12 cellular contexts compared by ENCODE assay signal in the genomic region with DNA sequence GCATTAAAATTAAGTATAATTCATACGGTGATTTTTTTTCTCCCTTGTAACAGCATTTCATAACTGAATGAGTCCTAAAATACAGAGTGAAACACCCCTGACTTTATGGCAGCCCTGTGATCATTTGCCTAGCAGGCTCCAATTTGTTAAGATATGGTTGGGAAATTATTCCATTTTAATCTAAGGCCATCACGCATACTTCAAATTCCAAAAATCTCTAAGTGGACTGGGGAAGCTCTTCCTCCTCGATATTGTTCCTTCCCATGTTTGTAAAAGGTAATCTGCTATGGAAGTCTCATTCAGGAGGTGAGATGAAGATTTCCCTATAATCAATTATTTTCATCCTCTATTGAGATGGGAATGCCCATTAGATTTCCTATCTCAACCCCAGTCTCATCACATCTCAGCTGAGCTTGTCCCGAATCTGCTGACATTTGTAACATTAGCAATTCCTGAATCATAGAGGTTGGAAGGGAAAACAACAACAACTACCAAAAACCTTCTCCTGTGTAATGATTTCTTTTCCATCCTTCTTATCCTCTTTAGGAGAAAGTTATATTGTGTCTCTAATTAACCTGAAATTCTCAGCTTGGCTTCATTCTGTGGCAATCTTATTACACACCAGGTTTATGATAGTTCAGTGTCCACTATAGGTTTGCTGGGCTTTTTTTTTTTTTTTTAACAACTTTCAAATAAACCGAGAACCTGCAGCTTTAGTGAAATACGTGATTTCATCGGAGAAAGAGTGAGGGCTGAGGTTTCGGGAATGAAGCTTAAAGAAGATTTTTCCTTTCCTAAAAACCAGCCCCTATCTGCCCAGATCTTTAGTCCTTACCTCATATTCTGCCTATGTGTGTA. TPM values are rescaled to one million over a fixed set of nuclear protein-coding genes. Genes with fewer than 3 reads are reported as not detected.
DNase-seq lines count a peak whose midpoint lies in the region; ATAC-seq and TF ChIP-seq lines count a peak whose summit lies in the region.
"Had no signal": no experiment of that assay in that cellular context is flagged by ENCODE, and none has a peak within 500 bp of the region (broad histone marks: within the 10 kb centered on the region; RNA-seq: fewer than 3 reads in every experiment).

No MANE protein-coding gene starts in this region.

- TF ChIP-seq CTCF in coronary artery (IDR thresholded peaks at IDR 0.05): no peak
- no peak for TF ChIP-seq CTCF in tibial nerve (IDR thresholded peaks at IDR 0.05)

- H3K27ac ChIP-seq in coronary artery (peak overlapping the region; percentile 99), tibial nerve (peak overlapping the region; percentile 92 to 99 (median 97))

- H3K9me3 ChIP-seq in mucosa of stomach (ENCODE audit: control insufficient read depth, low read length) (no peaks in the 10 kb centered on the region), tibial nerve (no peaks in the 10 kb centered on the region)
- H3K9me3 ChIP-seq: body of pancreas had no signal

- WGBS in tibial nerve, 2 donors: 8 to 9% methylated on average over 8 of the region's 8 CpGs

- H3K27me3 ChIP-seq in mucosa of stomach (ENCODE audit: control insufficient read depth, insufficient read depth, low read length): peaks cover 29% of the 10 kb centered on the region
- no peaks in the 10 kb centered on the region for H3K27me3 ChIP-seq in tibial nerve
- H3K27me3 ChIP-seq: body of pancreas had no signal

- H3K36me3 ChIP-seq in mucosa of stomach (ENCODE audit: control insufficient read depth, insufficient read depth, low read length): no peaks in the 10 kb centered on the region
- H3K36me3 ChIP-seq in tibial nerve: peaks cover 0 to 21% (median 0%) of the 10 kb centered on the region in 3 donors

- peak overlapping the region; percentile 1 for H3K9ac ChIP-seq in mucosa of stomach (ENCODE audit: low read length)

- TF ChIP-seq EP300 in tibial nerve (IDR thresholded peaks at IDR 0.05): peak in 1 of 2 donors; percentile 28

- H3K4me1 ChIP-seq in mucosa of stomach (ENCODE audit: control insufficient read depth, insufficient read depth, low read length) (peaks cover 3% of the 10 kb centered on the region), tibial nerve (peaks cover 0 to 14% (median 4%) of the 10 kb centered on the region in 4 donors)

- no peak for TF ChIP-seq POLR2A in tibial nerve (IDR thresholded peaks at IDR 0.05)

- H3K4me3 ChIP-seq in coronary artery: peak overlapping the region; percentile 94
- no peak overlapping the region for H3K4me3 ChIP-seq in mucosa of stomach (ENCODE audit: low read length)
- peak overlapping the region; percentile 46 to 84 (median 70) for H3K4me3 ChIP-seq in tibial nerve
- H3K4me3 ChIP-seq: body of pancreas had no signal

- no peak for ATAC-seq in HG02884 (IDR thresholded peaks at IDR 0.05; ENCODE audit: unreplicated experiment)
- ATAC-seq: body of pancreas; stimulated activated naive CD8-positive, alpha-beta T cell treated with anti-CD3 and anti-CD28 coated beads, Interleukin-15, Interleukin-2, amounts not matched to agents 100 U/mL and 50 U/mL, for 24 hours; T-cell had no signal

- DNase-seq in NCI-H526 treated with DMSO at 0.1 percent for 48 hours (lab: John Stamatoyannopoulos, UW) (peak; percentile 2), NCI-H526 (lab: John Stamatoyannopoulos, UW) (no peak), coronary artery (ENCODE audit: low spot score) (no peak), tibial nerve (ENCODE audit: low spot score in 2 of 2) (no peak), dedifferentiated amniotic fluid mesenchymal stem cell (ENCODE audit: extremely low spot score) (no peak), cortex of kidney (lab: John Stamatoyannopoulos, UW) (no peak)
- DNase-seq: 8988T; body of pancreas; stimulated activated naive CD8-positive, alpha-beta T cell treated with anti-CD3 and anti-CD28 coated beads, Interleukin-15, Interleukin-2, amounts not matched to agents 100 U/mL and 50 U/mL, for 24 hours; T-cell had no signal

RNA-seq across cellular contexts. Expression of a gene that starts 2.2 kb away (rescaled TPM):
- 100 to 1,000 TPM in 3 of 4 donors, 10 to 100 TPM in 1; 70.8 to 129 (median 124) TPM for total RNA-seq in tibial nerve
